ENCODE assay signal across 8 cellular contexts in the genomic region with DNA sequence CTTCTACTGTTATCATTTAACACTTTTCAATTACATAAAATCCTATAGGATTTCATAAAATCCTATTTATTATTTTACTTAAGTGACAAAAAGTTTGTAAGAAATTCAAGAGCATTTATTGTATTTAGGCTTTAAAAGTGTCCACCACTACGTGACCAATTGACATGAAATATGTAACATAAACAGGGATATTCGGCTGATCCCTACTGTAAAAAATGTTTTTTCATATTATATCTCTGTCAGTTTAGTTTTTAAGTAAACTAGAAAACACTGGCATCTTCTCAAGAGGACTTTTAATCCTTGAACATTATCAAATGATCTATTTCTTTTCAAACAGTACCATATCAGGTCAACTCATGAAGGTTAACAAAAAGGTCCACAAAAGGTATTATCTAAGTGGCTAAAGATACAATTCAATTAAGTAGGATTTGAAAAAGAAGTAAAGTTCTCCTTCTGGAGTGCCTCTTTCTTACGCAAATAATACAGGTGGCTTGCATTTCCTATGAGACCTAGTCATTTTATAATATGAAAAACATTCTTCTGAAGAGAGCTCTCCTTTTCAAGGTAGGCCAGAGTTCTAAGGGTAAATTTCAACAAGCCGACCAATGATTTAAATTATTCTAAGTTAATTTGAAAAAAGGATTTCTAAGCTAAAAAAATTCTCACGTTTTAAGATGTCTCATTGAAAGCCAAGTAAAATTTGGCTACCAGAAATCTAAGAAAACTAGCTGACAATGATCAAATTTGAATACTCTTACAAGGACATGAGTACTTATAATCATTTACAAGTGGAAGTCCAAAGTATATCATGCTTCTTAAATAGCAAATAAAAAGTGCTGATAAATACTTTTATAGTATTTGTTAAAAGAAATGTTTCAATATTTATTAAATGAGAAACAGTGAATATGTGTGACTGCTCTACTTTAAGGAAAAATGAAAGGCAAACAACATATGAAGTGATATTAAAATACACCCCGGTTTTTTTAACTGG.
DNase-seq lines count a peak whose midpoint lies in the region; ATAC-seq and TF ChIP-seq lines count a peak whose summit lies in the region.

No MANE protein-coding gene starts in this region.

- peaks cover 2% of the 10 kb centered on the region for H3K4me1 ChIP-seq in right cardiac atrium (ENCODE audit: control insufficient read depth, insufficient read depth, low read length)

- no peaks in the 10 kb centered on the region for H3K9me3 ChIP-seq in right cardiac atrium (ENCODE audit: control insufficient read depth, low read length)

- H3K27ac Mint-ChIP-seq in activated CD8-positive, alpha-beta memory T cell treated with anti-CD3 and anti-CD28 coated beads, Interleukin-2, amount 10 ng/mL, durations not matched to agents 7 days and 5 days: peak overlapping the region; percentile 99
- H3K27ac Mint-ChIP-seq in WTC11: peak overlapping the region; percentile 97
- H3K27ac Mint-ChIP-seq in stimulated activated naive B cell treated with anti-CD40 and anti-IgM and Interleukin-4, amounts not matched to agents 10 μg/mL and 1 μg/mL and 100 μg/mL, for 72 hours: peak overlapping the region; percentile 81

- H3K4me3 Mint-ChIP-seq in activated CD8-positive, alpha-beta memory T cell treated with anti-CD3 and anti-CD28 coated beads, Interleukin-2, amount 10 ng/mL, durations not matched to agents 7 days and 5 days: peak overlapping the region; percentile 97
- H3K4me3 Mint-ChIP-seq in WTC11: peak overlapping the region; percentile 98
- peak overlapping the region; percentile 90 to 94 for H3K4me3 Mint-ChIP-seq in stimulated activated naive B cell treated with anti-CD40 and anti-IgM and Interleukin-4, amounts not matched to agents 10 μg/mL and 1 μg/mL and 100 μg/mL, for 72 hours

- H3K27ac ChIP-seq in right cardiac atrium (ENCODE audit: low read length): no peak overlapping the region

- no peaks in the 10 kb centered on the region for H3K27me3 Mint-ChIP-seq in activated CD8-positive, alpha-beta memory T cell treated with anti-CD3 and anti-CD28 coated beads, Interleukin-2, amount 10 ng/mL, durations not matched to agents 7 days and 5 days
- H3K27me3 Mint-ChIP-seq in WTC11 (ENCODE audit: low read depth): no peaks in the 10 kb centered on the region
- no peaks in the 10 kb centered on the region for H3K27me3 Mint-ChIP-seq in stimulated activated naive B cell treated with anti-CD40 and anti-IgM and Interleukin-4, amounts not matched to agents 10 μg/mL and 1 μg/mL and 100 μg/mL, for 72 hours

- no peak for ATAC-seq in activated CD8-positive, alpha-beta memory T cell treated with anti-CD3 and anti-CD28 coated beads, Interleukin-2, amount 10 ng/mL, durations not matched to agents 7 days and 5 days
- ATAC-seq in WTC11 (no peak), right cardiac atrium (no peak), GM18861 (IDR thresholded peaks at IDR 0.05; ENCODE audit: unreplicated experiment) (no peak)
- no peak for ATAC-seq in stimulated activated naive B cell treated with anti-CD40 and anti-IgM and Interleukin-4, amounts not matched to agents 10 μg/mL and 1 μg/mL and 100 μg/mL, for 72 hours (replicated peaks)

- peaks cover 23% of the 10 kb centered on the region for H3K4me1 Mint-ChIP-seq in activated CD8-positive, alpha-beta memory T cell treated with anti-CD3 and anti-CD28 coated beads, Interleukin-2, amount 10 ng/mL, durations not matched to agents 7 days and 5 days
- peaks cover 21% of the 10 kb centered on the region for H3K4me1 Mint-ChIP-seq in WTC11
- H3K4me1 Mint-ChIP-seq in stimulated activated naive B cell treated with anti-CD40 and anti-IgM and Interleukin-4, amounts not matched to agents 10 μg/mL and 1 μg/mL and 100 μg/mL, for 72 hours: peaks cover 8 to 19% of the 10 kb centered on the region in 2 donors

- intact Hi-C loops in right cardiac atrium (cut with DNase I): no loop called here

- no peak for DNase-seq in activated CD8-positive, alpha-beta memory T cell treated with anti-CD3 and anti-CD28 coated beads, Interleukin-2, amount 10 ng/mL, durations not matched to agents 7 days and 5 days
- no peak for DNase-seq in activated CD8-positive, alpha-beta memory T cell treated with anti-CD3 and anti-CD28 coated beads, Interleukin-2, amount 50 U/mL, for 48 hours
- no peak for DNase-seq in WTC11 (ENCODE audit: low spot score)
- DNase-seq in right cardiac atrium: no peak
- DNase-seq in stimulated activated naive B cell treated with anti-CD40 and anti-IgM and Interleukin-4, amounts not matched to agents 10 μg/mL and 1 μg/mL and 100 μg/mL, for 72 hours: no peak
- no peak for DNase-seq in AG20443 (ENCODE audit: low spot score)
- no peak for DNase-seq in NK-92 treated with Interleukin-12 subunit alpha and Interleukin-12 subunit beta, amount 100 ng/mL, for 24 hours (lab: John Stamatoyannopoulos, UW)

- under 1% methylated on average over 6 of the region's 6 CpGs for WGBS in right cardiac atrium

- TF ChIP-seq CTCF in WTC11 (IDR thresholded peaks at IDR 0.05): no peak

- CTCF ChIA-PET in activated CD8-positive, alpha-beta memory T cell treated with anti-CD3 and anti-CD28 coated beads, Interleukin-2, amount 10 ng/mL, durations not matched to agents 7 days and 5 days (lab: Charles Lee): interaction anchor here (1.3 to 2.7 kb wide), 6 partner anchors 11 to 363 kb away, joined by 4 to 13 read pairs (median 4); no protein-coding TSS in a partner anchor
- CTCF ChIA-PET in WTC11 (lab: Charles Lee): interaction anchor here (0.6 kb wide), 1 partner anchor 255 kb away, joined by 3 read pairs; no protein-coding TSS in a partner anchor

- peaks cover 19% of the 10 kb centered on the region for H3K36me3 Mint-ChIP-seq in activated CD8-positive, alpha-beta memory T cell treated with anti-CD3 and anti-CD28 coated beads, Interleukin-2, amount 10 ng/mL, durations not matched to agents 7 days and 5 days
- peaks cover 33% of the 10 kb centered on the region for H3K36me3 Mint-ChIP-seq in WTC11
- peaks cover 2 to 13% of the 10 kb centered on the region in 2 donors for H3K36me3 Mint-ChIP-seq in stimulated activated naive B cell treated with anti-CD40 and anti-IgM and Interleukin-4, amounts not matched to agents 10 μg/mL and 1 μg/mL and 100 μg/mL, for 72 hours

- H3K27me3 ChIP-seq in right cardiac atrium (ENCODE audit: control insufficient read depth, insufficient read depth): no peaks in the 10 kb centered on the region

- H3K4me3 ChIP-seq in right cardiac atrium (ENCODE audit: low read length): peak overlapping the region; percentile 89

- no peaks in the 10 kb centered on the region for H3K9me3 Mint-ChIP-seq in activated CD8-positive, alpha-beta memory T cell treated with anti-CD3 and anti-CD28 coated beads, Interleukin-2, amount 10 ng/mL, durations not matched to agents 7 days and 5 days (ENCODE audit: low read depth)
- no peaks in the 10 kb centered on the region for H3K9me3 Mint-ChIP-seq in WTC11
- no peaks in the 10 kb centered on the region for H3K9me3 Mint-ChIP-seq in stimulated activated naive B cell treated with anti-CD40 and anti-IgM and Interleukin-4, amounts not matched to agents 10 μg/mL and 1 μg/mL and 100 μg/mL, for 72 hours

- POLR2A ChIA-PET in WTC11 (lab: Charles Lee): interaction anchor here (1.9 to 4.3 kb wide), 2 partner anchors 198 to 256 kb away, joined by 5 to 31 read pairs; a partner anchor contains a TSS

TF ChIP-seq in WTC11, 78 proteins besides CTCF, POLR2A, EP300 and RAD21 (continues in another document):
- no peak for TF ChIP-seq TEAD4 (CRISPR knock-in tag; IDR thresholded peaks at IDR 0.05)
- TF ChIP-seq NFE2L1 (CRISPR knock-in tag; IDR thresholded peaks at IDR 0.05): no peak
- TF ChIP-seq, protein P1, sequence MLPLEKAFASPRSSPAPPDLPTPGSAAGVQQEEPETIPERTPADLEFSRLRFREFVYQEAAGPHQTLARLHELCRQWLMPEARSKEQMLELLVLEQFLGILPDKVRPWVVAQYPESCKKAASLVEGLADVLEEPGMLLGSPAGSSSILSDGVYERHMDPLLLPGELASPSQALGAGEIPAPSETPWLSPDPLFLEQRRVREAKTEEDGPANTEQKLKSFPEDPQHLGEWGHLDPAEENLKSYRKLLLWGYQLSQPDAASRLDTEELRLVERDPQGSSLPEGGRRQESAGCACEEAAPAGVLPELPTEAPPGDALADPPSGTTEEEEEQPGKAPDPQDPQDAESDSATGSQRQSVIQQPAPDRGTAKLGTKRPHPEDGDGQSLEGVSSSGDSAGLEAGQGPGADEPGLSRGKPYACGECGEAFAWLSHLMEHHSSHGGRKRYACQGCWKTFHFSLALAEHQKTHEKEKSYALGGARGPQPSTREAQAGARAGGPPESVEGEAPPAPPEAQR (CRISPR knock-in tag; IDR thresholded peaks at IDR 0.05): no peak
- TF ChIP-seq, protein P2, sequence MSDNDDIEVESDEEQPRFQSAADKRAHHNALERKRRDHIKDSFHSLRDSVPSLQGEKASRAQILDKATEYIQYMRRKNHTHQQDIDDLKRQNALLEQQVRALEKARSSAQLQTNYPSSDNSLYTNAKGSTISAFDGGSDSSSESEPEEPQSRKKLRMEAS (CRISPR knock-in tag; IDR thresholded peaks at IDR 0.05): no peak
- TF ChIP-seq, protein P3, sequence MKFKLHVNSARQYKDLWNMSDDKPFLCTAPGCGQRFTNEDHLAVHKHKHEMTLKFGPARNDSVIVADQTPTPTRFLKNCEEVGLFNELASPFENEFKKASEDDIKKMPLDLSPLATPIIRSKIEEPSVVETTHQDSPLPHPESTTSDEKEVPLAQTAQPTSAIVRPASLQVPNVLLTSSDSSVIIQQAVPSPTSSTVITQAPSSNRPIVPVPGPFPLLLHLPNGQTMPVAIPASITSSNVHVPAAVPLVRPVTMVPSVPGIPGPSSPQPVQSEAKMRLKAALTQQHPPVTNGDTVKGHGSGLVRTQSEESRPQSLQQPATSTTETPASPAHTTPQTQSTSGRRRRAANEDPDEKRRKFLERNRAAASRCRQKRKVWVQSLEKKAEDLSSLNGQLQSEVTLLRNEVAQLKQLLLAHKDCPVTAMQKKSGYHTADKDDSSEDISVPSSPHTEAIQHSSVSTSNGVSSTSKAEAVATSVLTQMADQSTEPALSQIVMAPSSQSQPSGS (CRISPR knock-in tag; IDR thresholded peaks at IDR 0.05; ENCODE audit: borderline replicate concordance, low read depth): no peak
- no peak for TF ChIP-seq ZNF121 (CRISPR knock-in tag; IDR thresholded peaks at IDR 0.05)
- TF ChIP-seq OVOL2 (CRISPR knock-in tag; IDR thresholded peaks at IDR 0.05; ENCODE audit: borderline replicate concordance): no peak
